In the genomic region with DNA sequence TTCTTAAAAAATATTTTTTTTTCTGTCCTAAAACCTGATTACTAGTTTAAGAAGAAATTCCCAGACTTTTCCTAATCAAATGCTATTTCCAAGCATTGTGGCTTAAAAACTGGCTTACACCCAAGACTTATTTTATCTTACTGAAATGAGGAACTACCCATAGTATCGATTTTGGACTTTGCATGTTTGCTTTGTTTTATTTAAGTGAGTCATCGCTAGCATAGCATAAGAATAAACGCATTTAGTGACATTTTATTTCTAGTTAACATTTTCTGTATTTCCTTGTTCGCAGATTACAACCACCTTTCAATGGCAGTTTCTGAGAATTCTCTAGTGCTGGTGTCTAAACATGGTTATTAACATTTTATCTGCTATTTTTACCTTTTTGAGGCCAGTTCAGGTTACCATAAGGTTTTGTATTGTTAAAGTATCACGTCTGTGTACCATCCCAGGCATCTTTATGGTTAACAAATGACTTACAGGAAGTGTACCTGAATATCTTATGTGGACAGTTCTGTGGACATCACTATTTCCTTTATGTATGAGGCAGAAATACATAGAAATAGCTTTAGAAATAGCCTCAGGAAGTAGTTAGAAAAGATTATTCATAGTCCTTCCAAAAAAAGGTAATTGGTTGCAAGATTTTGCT, we compare ENCODE assay signal across 1 cellular context.
TF ChIP-seq lines count a peak whose summit lies in the region.

No MANE protein-coding gene starts in this region.

TF ChIP-seq in K562, 482 proteins besides CTCF, POLR2A, EP300 and RAD21 (continued from another document):
- no peak for TF ChIP-seq COPS2 (conservative IDR thresholded peaks at IDR 0.05)
- TF ChIP-seq, protein P1, sequence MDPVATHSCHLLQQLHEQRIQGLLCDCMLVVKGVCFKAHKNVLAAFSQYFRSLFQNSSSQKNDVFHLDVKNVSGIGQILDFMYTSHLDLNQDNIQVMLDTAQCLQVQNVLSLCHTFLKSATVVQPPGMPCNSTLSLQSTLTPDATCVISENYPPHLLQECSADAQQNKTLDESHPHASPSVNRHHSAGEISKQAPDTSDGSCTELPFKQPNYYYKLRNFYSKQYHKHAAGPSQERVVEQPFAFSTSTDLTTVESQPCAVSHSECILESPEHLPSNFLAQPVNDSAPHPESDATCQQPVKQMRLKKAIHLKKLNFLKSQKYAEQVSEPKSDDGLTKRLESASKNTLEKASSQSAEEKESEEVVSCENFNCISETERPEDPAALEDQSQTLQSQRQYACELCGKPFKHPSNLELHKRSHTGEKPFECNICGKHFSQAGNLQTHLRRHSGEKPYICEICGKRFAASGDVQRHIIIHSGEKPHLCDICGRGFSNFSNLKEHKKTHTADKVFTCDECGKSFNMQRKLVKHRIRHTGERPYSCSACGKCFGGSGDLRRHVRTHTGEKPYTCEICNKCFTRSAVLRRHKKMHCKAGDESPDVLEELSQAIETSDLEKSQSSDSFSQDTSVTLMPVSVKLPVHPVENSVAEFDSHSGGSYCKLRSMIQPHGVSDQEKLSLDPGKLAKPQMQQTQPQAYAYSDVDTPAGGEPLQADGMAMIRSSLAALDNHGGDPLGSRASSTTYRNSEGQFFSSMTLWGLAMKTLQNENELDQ (CRISPR knock-in tag; IDR thresholded peaks at IDR 0.05; ENCODE audit: borderline replicate concordance), result no peak
- TF ChIP-seq, protein P2, sequence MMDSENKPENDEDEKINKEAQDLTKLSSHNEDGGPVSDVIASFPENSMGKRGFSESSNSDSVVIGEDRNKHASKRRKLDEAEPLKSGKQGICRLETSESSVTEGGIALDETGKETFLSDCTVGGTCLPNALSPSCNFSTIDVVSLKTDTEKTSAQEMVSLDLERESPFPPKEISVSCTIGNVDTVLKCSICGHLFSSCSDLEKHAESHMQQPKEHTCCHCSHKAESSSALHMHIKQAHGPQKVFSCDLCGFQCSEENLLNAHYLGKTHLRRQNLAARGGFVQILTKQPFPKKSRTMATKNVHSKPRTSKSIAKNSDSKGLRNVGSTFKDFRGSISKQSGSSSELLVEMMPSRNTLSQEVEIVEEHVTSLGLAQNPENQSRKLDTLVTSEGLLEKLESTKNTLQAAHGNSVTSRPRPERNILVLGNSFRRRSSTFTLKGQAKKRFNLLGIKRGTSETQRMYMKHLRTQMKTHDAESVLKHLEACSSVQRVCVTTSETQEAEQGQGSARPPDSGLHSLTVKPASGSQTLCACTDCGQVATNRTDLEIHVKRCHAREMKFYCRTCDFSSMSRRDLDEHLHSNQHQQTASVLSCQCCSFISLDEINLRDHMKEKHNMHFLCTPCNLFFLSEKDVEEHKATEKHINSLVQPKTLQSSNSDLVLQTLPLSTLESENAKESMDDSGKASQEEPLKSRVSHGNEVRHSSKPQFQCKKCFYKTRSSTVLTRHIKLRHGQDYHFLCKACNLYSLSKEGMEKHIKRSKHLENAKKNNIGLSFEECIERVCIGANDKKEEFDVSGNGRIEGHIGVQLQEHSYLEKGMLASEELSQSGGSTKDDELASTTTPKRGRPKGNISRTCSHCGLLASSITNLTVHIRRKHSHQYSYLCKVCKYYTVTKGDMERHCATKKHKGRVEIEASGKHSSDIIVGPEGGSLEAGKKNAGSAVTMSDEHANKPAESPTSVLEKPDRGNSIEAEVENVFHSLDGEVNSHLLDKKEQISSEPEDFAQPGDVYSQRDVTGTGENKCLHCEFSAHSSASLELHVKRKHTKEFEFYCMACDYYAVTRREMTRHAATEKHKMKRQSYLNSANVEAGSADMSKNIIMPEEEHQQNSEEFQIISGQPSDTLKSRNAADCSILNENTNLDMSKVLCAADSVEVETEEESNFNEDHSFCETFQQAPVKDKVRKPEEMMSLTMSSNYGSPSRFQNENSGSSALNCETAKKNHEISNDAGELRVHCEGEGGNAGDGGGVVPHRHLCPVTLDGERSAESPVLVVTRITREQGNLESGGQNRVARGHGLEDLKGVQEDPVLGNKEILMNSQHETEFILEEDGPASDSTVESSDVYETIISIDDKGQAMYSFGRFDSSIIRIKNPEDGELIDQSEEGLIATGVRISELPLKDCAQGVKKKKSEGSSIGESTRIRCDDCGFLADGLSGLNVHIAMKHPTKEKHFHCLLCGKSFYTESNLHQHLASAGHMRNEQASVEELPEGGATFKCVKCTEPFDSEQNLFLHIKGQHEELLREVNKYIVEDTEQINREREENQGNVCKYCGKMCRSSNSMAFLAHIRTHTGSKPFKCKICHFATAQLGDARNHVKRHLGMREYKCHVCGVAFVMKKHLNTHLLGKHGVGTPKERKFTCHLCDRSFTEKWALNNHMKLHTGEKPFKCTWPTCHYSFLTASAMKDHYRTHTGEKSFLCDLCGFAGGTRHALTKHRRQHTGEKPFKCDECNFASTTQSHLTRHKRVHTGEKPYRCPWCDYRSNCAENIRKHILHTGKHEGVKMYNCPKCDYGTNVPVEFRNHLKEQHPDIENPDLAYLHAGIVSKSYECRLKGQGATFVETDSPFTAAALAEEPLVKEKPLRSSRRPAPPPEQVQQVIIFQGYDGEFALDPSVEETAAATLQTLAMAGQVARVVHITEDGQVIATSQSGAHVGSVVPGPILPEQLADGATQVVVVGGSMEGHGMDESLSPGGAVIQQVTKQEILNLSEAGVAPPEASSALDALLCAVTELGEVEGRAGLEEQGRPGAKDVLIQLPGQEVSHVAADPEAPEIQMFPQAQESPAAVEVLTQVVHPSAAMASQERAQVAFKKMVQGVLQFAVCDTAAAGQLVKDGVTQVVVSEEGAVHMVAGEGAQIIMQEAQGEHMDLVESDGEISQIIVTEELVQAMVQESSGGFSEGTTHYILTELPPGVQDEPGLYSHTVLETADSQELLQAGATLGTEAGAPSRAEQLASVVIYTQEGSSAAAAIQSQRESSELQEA (IDR thresholded peaks at IDR 0.05; ENCODE audit: low read depth), result no peak
- TF ChIP-seq, protein P3, sequence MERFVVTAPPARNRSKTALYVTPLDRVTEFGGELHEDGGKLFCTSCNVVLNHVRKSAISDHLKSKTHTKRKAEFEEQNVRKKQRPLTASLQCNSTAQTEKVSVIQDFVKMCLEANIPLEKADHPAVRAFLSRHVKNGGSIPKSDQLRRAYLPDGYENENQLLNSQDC (CRISPR knock-in tag; IDR thresholded peaks at IDR 0.05), result no peak
- no peak for TF ChIP-seq NEUROD1 (IDR thresholded peaks at IDR 0.05; ENCODE audit: borderline replicate concordance, low read depth, low read length, partially characterized antibody)
TF ChIP-seq in K562: peak in this region for 12.
